Comparison of ENCODE assay signal across 8 cellular contexts in the genomic region with DNA sequence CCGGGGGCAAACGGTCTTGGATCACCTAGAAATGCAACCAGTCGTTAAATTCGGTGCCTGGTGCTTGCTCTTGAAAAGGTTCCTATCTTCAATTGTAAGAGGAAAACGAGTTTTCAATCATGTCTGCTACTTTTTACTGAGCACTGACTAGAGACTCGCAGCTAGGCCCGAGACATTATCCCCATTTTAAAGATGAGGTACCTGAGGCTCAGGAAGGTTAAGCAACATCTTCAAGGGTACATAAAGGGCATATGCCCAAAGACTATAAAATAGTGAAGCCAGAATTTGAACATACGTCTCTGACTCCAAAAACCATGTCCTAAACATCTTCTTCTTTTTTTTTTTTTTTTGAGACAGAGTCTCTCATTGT. TPM values are rescaled to one million over a fixed set of nuclear protein-coding genes. Genes with fewer than 3 reads are reported as not detected.
DNase-seq lines count a peak whose midpoint lies in the region; ATAC-seq and TF ChIP-seq lines count a peak whose summit lies in the region.

No MANE protein-coding gene starts in this region.

- CTCF ChIA-PET in MCF 10A (lab: Yijun Ruan, JAX), result interaction anchor here (0.6 to 1.4 kb wide), 6 partner anchors 14 to 308 kb away, joined by 3 to 5 read pairs (median 4); no protein-coding TSS in a partner anchor

- H3K36me3 ChIP-seq in heart right ventricle (no peaks in the 10 kb centered on the region), upper lobe of right lung (no peaks in the 10 kb centered on the region)

- no peak for ATAC-seq in heart right ventricle
- no peak for ATAC-seq in upper lobe of right lung
- ATAC-seq in GM21717 (IDR thresholded peaks at IDR 0.05; ENCODE audit: unreplicated experiment), result no peak

- H3K4me1 ChIP-seq in heart right ventricle, result peaks cover 2 to 20% (median 14%) of the 10 kb centered on the region in 9 donors
- peaks cover 13% of the 10 kb centered on the region for H3K4me1 ChIP-seq in upper lobe of right lung

- H3K27me3 ChIP-seq in heart right ventricle (no peaks in the 10 kb centered on the region), upper lobe of right lung (no peaks in the 10 kb centered on the region)

- H3K27ac ChIP-seq in heart right ventricle (peak overlapping the region in 7 of 10 donors; percentile 24 to 81 (median 62)), upper lobe of right lung (peak overlapping the region; percentile 82)

- H3K27ac Mint-ChIP-seq in MCF 10A (ENCODE audit: low read depth, unreplicated experiment), result peak overlapping the region; percentile 100
- H3K27ac Mint-ChIP-seq in mesothelial cell of epicardium, result peak overlapping the region; percentile 95

- H3K9me3 Mint-ChIP-seq in MCF 10A (ENCODE audit: unreplicated experiment), result no peaks in the 10 kb centered on the region
- H3K9me3 Mint-ChIP-seq in mesothelial cell of epicardium, result no peaks in the 10 kb centered on the region

- H3K9me3 ChIP-seq in heart right ventricle (no peaks in the 10 kb centered on the region), upper lobe of right lung (no peaks in the 10 kb centered on the region)

- no peak for TF ChIP-seq CTCF in heart right ventricle (IDR thresholded peaks at IDR 0.05)
- no peak for TF ChIP-seq CTCF in MCF 10A (IDR thresholded peaks at IDR 0.05; ENCODE audit: unreplicated experiment)
- no peak for TF ChIP-seq CTCF in mesothelial cell of epicardium (IDR thresholded peaks at IDR 0.05; ENCODE audit: unreplicated experiment)
- TF ChIP-seq CTCF in upper lobe of right lung (IDR thresholded peaks at IDR 0.05), result no peak

- WGBS in heart right ventricle, 2 donors, result 68% methylated on average over 8 of the region's 8 CpGs

- POLR2A ChIA-PET in MCF 10A (lab: Yijun Ruan, JAX), result interaction anchor here (0.6 to 6.2 kb wide), 30 partner anchors 10 to 328 kb away, joined by 3 to 107 read pairs (median 9); partner anchors contain the start of genes DEPDC5, EIF4ENIF1, PRR14L and YWHAH

- H3K4me3 Mint-ChIP-seq in MCF 10A (ENCODE audit: unreplicated experiment) (peak overlapping the region; percentile 100), mesothelial cell of epicardium (peak overlapping the region; percentile 94)

- H3K27me3 Mint-ChIP-seq in MCF 10A (ENCODE audit: insufficient read depth, unreplicated experiment) (no peaks in the 10 kb centered on the region), mesothelial cell of epicardium (ENCODE audit: low read depth) (peaks cover 6% of the 10 kb centered on the region)

- H3K36me3 Mint-ChIP-seq in MCF 10A (ENCODE audit: insufficient read depth, unreplicated experiment) (peaks cover 44% of the 10 kb centered on the region), mesothelial cell of epicardium (no peaks in the 10 kb centered on the region)

- H3K4me1 Mint-ChIP-seq in MCF 10A (ENCODE audit: insufficient read depth, unreplicated experiment) (peaks cover 19% of the 10 kb centered on the region), mesothelial cell of epicardium (peaks cover 18% of the 10 kb centered on the region)

- peak overlapping the region; percentile 56 to 99 (median 90) for H3K4me3 ChIP-seq in heart right ventricle
- H3K4me3 ChIP-seq in upper lobe of right lung, result peak overlapping the region; percentile 96

- DNase-seq in heart right ventricle, result no peak
- no peak for DNase-seq in cardiac septum (ENCODE audit: low spot score)
- no peak for DNase-seq in MCF 10A (ENCODE audit: unreplicated experiment)
- DNase-seq in mesothelial cell of epicardium (ENCODE audit: low spot score in 2 of 2, unreplicated experiment in 2 of 2), result no peak
- DNase-seq in upper lobe of right lung, result no peak
- no peak for DNase-seq in NCI-H1436 (lab: John Stamatoyannopoulos, UW)
- no peak for DNase-seq in C1 segment of cervical spinal cord (lab: John Stamatoyannopoulos, UW)

- intact Hi-C loops in heart right ventricle (cut with DNase I) (loop anchor here in 7 of 10 donors (5.0 to 10.0 kb wide), 5 partner anchors 90 to 302 kb away; partner anchors contain the start of genes DEPDC5 (in 4 of the 7), PRR14L (in 4 of the 7) and YWHAH (in 3 of the 7)), cardiac septum (cut with DNase I) (loop anchor here (5.0 to 10.0 kb wide), 2 partner anchors 90 to 282 kb away; partner anchors contain the start of genes DEPDC5, PRR14L and YWHAH), MCF 10A (cut with micrococcal nuclease) (loop anchor here (5.0 kb wide), 2 partner anchors 90 to 210 kb away; partner anchors contain the start of genes DEPDC5 and PRR14L), upper lobe of right lung (cut with DNase I) (no loop called here)

- BruUV-seq in MCF 10A (replicated peaks; lab: Mats Ljungman, UMichigan), result no TSS peak

RNA-seq across cellular contexts. Expression of gene PISD, which starts 0.6 kb away (rescaled TPM):
- total RNA-seq in heart right ventricle, result 10 to 100 TPM; 16.3 to 30.0 (median 18.7) TPM
- polyA plus RNA-seq in heart right ventricle, result 10 to 100 TPM; 15.5 to 20.6 TPM
- total RNA-seq in cardiac septum, result 20.2 TPM
- 38.3 and 48.2 TPM in 2 replicates for total RNA-seq in MCF 10A (2022)
- 40.4 to 43.8 TPM (median 41.8 TPM) in 3 replicates for total RNA-seq in mesothelial cell of epicardium
- 51.2 TPM for total RNA-seq in upper lobe of right lung
